29 cellular contexts compared by ENCODE assay signal in the genomic region with DNA sequence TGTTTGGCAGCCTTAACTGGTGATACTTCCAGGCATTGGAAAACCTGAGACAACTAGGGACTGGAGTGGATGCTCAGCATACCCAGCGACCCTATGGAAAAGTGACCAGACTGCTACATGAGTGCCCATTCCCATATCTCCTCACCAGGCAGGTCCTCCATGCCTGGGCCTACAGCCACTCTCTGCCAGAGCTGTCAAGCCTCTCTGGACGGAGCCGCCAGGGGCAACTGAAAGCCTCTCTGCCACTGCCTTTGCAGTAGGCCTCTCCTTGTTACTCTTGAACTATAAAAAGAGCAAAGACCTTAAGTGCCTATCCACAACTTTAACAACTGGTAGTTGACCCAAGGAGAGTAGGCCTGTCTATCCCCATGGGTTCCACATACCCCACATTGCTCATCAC. TPM values are rescaled to one million over a fixed set of nuclear protein-coding genes. Genes with fewer than 3 reads are reported as not detected.
DNase-seq lines count a peak whose midpoint lies in the region; ATAC-seq lines count a peak whose summit lies in the region.
"Had no signal": no experiment of that assay in that cellular context is flagged by ENCODE, and none has a peak within 500 bp of the region (broad histone marks: within the 10 kb centered on the region; RNA-seq: fewer than 3 reads in every experiment).

No MANE protein-coding gene starts in this region.

- H3K27ac Mint-ChIP-seq in activated CD8-positive, alpha-beta memory T cell treated with anti-CD3 and anti-CD28 coated beads, Interleukin-2, amount 10 ng/mL, durations not matched to agents 7 days and 5 days = no peak overlapping the region
- H3K27ac Mint-ChIP-seq: B cell; CD14-positive monocyte; CD4-positive, alpha-beta memory T cell; CD4-positive, alpha-beta T cell; CD4-positive, CD25-positive, alpha-beta regulatory T cell; CD8-positive, alpha-beta memory T cell; CD8-positive, alpha-beta T cell had no signal

- DNase-seq in islet precursor cell = peak; percentile 29
- peak; percentile 77 for DNase-seq in mesenteric fat pad (ENCODE audit: low spot score)
- no peak for DNase-seq in activated CD8-positive, alpha-beta memory T cell treated with anti-CD3 and anti-CD28 coated beads, Interleukin-2, amount 10 ng/mL, durations not matched to agents 7 days and 5 days
- no peak for DNase-seq in iPS-NIHi7 (ENCODE audit: extremely low spot score)
- DNase-seq: 8988T; ACHN; AML-193; BE2C; C1 segment of cervical spinal cord; Caco-2; Calu3; CD4-positive, alpha-beta memory T cell; CD4-positive, alpha-beta T cell; CD4-positive, CD25-positive, alpha-beta regulatory T cell; CD8-positive, alpha-beta memory T cell; CD8-positive, alpha-beta T cell; COR-L47; DMS 273 treated with DMSO at 0.1 percent for 48 hours; DMS153; DMS53; DMS79; DMS79 treated with DMSO at 0.1 percent for 48 hours; DND-41; EL had no signal

- CTCF ChIA-PET in activated CD8-positive, alpha-beta memory T cell treated with anti-CD3 and anti-CD28 coated beads, Interleukin-2, amount 10 ng/mL, durations not matched to agents 7 days and 5 days (lab: Charles Lee) = no interaction called here

- no peaks in the 10 kb centered on the region for H3K27me3 Mint-ChIP-seq in activated CD8-positive, alpha-beta memory T cell treated with anti-CD3 and anti-CD28 coated beads, Interleukin-2, amount 10 ng/mL, durations not matched to agents 7 days and 5 days
- H3K27me3 Mint-ChIP-seq: B cell; CD4-positive, alpha-beta memory T cell had no signal

- ATAC-seq in activated CD8-positive, alpha-beta memory T cell treated with anti-CD3 and anti-CD28 coated beads, Interleukin-2, amount 10 ng/mL, durations not matched to agents 7 days and 5 days = no peak
- ATAC-seq: A549; CD8-positive, alpha-beta T cell had no signal

- H3K4me3 Mint-ChIP-seq in activated CD8-positive, alpha-beta memory T cell treated with anti-CD3 and anti-CD28 coated beads, Interleukin-2, amount 10 ng/mL, durations not matched to agents 7 days and 5 days = no peak overlapping the region
- H3K4me3 Mint-ChIP-seq: B cell; CD14-positive monocyte; CD4-positive, alpha-beta memory T cell; CD4-positive, alpha-beta T cell; CD4-positive, CD25-positive, alpha-beta regulatory T cell; CD8-positive, alpha-beta memory T cell; CD8-positive, alpha-beta T cell had no signal

- H3K4me1 Mint-ChIP-seq in activated CD8-positive, alpha-beta memory T cell treated with anti-CD3 and anti-CD28 coated beads, Interleukin-2, amount 10 ng/mL, durations not matched to agents 7 days and 5 days = no peaks in the 10 kb centered on the region
- H3K4me1 Mint-ChIP-seq: B cell; CD14-positive monocyte; CD4-positive, alpha-beta memory T cell; CD4-positive, CD25-positive, alpha-beta regulatory T cell; CD8-positive, alpha-beta memory T cell had no signal

- no peaks in the 10 kb centered on the region for H3K9me3 Mint-ChIP-seq in activated CD8-positive, alpha-beta memory T cell treated with anti-CD3 and anti-CD28 coated beads, Interleukin-2, amount 10 ng/mL, durations not matched to agents 7 days and 5 days (ENCODE audit: low read depth)

- no peaks in the 10 kb centered on the region for H3K36me3 Mint-ChIP-seq in activated CD8-positive, alpha-beta memory T cell treated with anti-CD3 and anti-CD28 coated beads, Interleukin-2, amount 10 ng/mL, durations not matched to agents 7 days and 5 days
- H3K36me3 Mint-ChIP-seq: CD14-positive monocyte; CD4-positive, CD25-positive, alpha-beta regulatory T cell; CD8-positive, alpha-beta memory T cell; CD8-positive, alpha-beta T cell had no signal

RNA-seq across cellular contexts. Expression of a gene that starts 20.2 kb away (rescaled TPM):
- 0.29 TPM for total RNA-seq in mesenteric fat pad
- 1 to 10 TPM; 1.1 to 2.2 TPM for total RNA-seq in activated CD8-positive, alpha-beta memory T cell treated with anti-CD3 and anti-CD28 coated beads, Interleukin-2, amount 10 ng/mL, durations not matched to agents 7 days and 5 days
- total RNA-seq: A172, Daoy had no signal

Comparison
In these comparisons a context has a peak if more than half of its experiments do, and no peak if none do; other contexts are left out.
1. DNase-seq: peak in islet precursor cell (single experiment) and mesenteric fat pad (single experiment); none in activated CD8-positive, alpha-beta memory T cell treated with anti-CD3 and anti-CD28 coated beads, Interleukin-2, amount 10 ng/mL, durations not matched to agents 7 days and 5 days (single experiment) and iPS-NIHi7 (single experiment).